11 cellular contexts compared by ENCODE assay signal in genomic region chr14:23308721-23309445, GRCh38. TPM values are rescaled to one million over a fixed set of nuclear protein-coding genes. Genes with fewer than 3 reads are reported as not detected.
DNase-seq lines count a peak whose midpoint lies in the region; ATAC-seq and TF ChIP-seq lines count a peak whose summit lies in the region.
"Had no signal": no experiment of that assay in that cellular context is flagged by ENCODE, and none has a peak within 500 bp of the region (broad histone marks: within the 10 kb centered on the region; RNA-seq: fewer than 3 reads in every experiment).

No MANE protein-coding gene starts in this region.

- H3K4me1 ChIP-seq in A673 (ENCODE audit: insufficient read depth, low read length, poor library complexity, severe bottlenecking) (peaks cover 9% of the 10 kb centered on the region), adipocyte (ENCODE audit: control insufficient read depth, insufficient read depth, low read length) (peaks cover 47% of the 10 kb centered on the region)

- H3K36me3 ChIP-seq in A673 (ENCODE audit: insufficient read depth, low read length, poor library complexity, severe bottlenecking), result peaks cover 6% of the 10 kb centered on the region
- peaks cover 47% of the 10 kb centered on the region for H3K36me3 ChIP-seq in adipocyte (ENCODE audit: control insufficient read depth, insufficient read depth, low read length, severe bottlenecking)

- peaks cover 8% of the 10 kb centered on the region for H3K4me1 Mint-ChIP-seq in glutamatergic neuron (ENCODE audit: low read depth, unreplicated experiment)
- no peaks in the 10 kb centered on the region for H3K4me1 Mint-ChIP-seq in effector memory CD8-positive, alpha-beta T cell (ENCODE audit: low read depth in 2 of 2)

- H3K27ac Mint-ChIP-seq in glutamatergic neuron (ENCODE audit: unreplicated experiment), result no peak overlapping the region
- H3K27ac Mint-ChIP-seq in effector memory CD8-positive, alpha-beta T cell, result no peak overlapping the region

- TF ChIP-seq CTCF in A673 (conservative IDR thresholded peaks at IDR 0.05; ENCODE audit: low read depth, low read length) (no peak), glutamatergic neuron (IDR thresholded peaks at IDR 0.05; ENCODE audit: partially characterized antibody, unreplicated experiment) (no peak)

- BruUV-seq in A673 (replicated peaks; lab: Mats Ljungman, UMichigan), result TSS peak; percentile 15

- POLR2A ChIA-PET in A673 (lab: Charles Lee; ENCODE audit: low non-redundant PET), result no interaction called here

- DNase-seq in A673 (ENCODE audit: low spot score), result no peak
- no peak for DNase-seq in adipocyte (ENCODE audit: low read depth)
- DNase-seq in glutamatergic neuron, result no peak
- DNase-seq in effector memory CD8-positive, alpha-beta T cell, result no peak
- no peak for DNase-seq in activated naive CD4-positive, alpha-beta T cell treated with Interleukin-2 at 50 U/mL for 16 hours
- DNase-seq: activated T-cell treated with anti-CD3 and anti-CD28 coated beads, Interleukin-2, amount 50 U/mL, for 1 hour; body of pancreas; left ventricle myocardium inferior; T-helper 9 cell had no signal

- peaks cover 10% of the 10 kb centered on the region for H3K27me3 Mint-ChIP-seq in glutamatergic neuron (ENCODE audit: unreplicated experiment)
- H3K27me3 Mint-ChIP-seq in effector memory CD8-positive, alpha-beta T cell, result peaks cover 33 to 50% of the 10 kb centered on the region in 2 donors

- intact Hi-C loops in A673 (cut with micrococcal nuclease; ENCODE audit: unreplicated experiment), result no loop called here

- H3K9me3 ChIP-seq in A673 (ENCODE audit: low read depth, low read length, poor library complexity, severe bottlenecking), result no peaks in the 10 kb centered on the region
- H3K9me3 ChIP-seq in adipocyte (ENCODE audit: control insufficient read depth, low read length), result no peaks in the 10 kb centered on the region
- H3K9me3 ChIP-seq: body of pancreas, left ventricle myocardium inferior, tibial nerve had no signal

- H3K9ac ChIP-seq in adipocyte (ENCODE audit: low read length), result peak overlapping the region; percentile 99

- CTCF ChIA-PET in A673 (lab: Charles Lee), result no interaction called here

- H3K27me3 ChIP-seq in A673 (replicated peaks; ENCODE audit: insufficient read depth, low read depth, low read length, poor library complexity), result no peaks in the 10 kb centered on the region
- H3K27me3 ChIP-seq in adipocyte (replicated peaks; ENCODE audit: control insufficient read depth, insufficient read depth, low read length), result no peaks in the 10 kb centered on the region
- H3K27me3 ChIP-seq: body of pancreas, tibial nerve had no signal

- H3K36me3 Mint-ChIP-seq in glutamatergic neuron (ENCODE audit: unreplicated experiment), result no peaks in the 10 kb centered on the region
- peaks cover 6% of the 10 kb centered on the region for H3K36me3 Mint-ChIP-seq in effector memory CD8-positive, alpha-beta T cell (ENCODE audit: insufficient read depth)

- ATAC-seq in GM18505 (IDR thresholded peaks at IDR 0.05; ENCODE audit: unreplicated experiment), result no peak
- no peak for ATAC-seq in effector memory CD8-positive, alpha-beta T cell (replicated peaks)
- ATAC-seq: body of pancreas had no signal

- H3K27ac ChIP-seq in A673 (ENCODE audit: low read depth, low read length, poor library complexity, severe bottlenecking), result peak overlapping the region; percentile 13
- H3K27ac ChIP-seq: left ventricle myocardium inferior had no signal

- H3K4me3 ChIP-seq in A673 (ENCODE audit: low read depth, low read length, poor library complexity, severe bottlenecking) (no peak overlapping the region), adipocyte (ENCODE audit: low read length) (peak overlapping the region; percentile 99)
- H3K4me3 ChIP-seq: body of pancreas had no signal

- peak overlapping the region; percentile 97 for H3K4me3 Mint-ChIP-seq in glutamatergic neuron (ENCODE audit: unreplicated experiment)
- no peak overlapping the region for H3K4me3 Mint-ChIP-seq in effector memory CD8-positive, alpha-beta T cell

- peaks cover 5% of the 10 kb centered on the region for H3K9me3 Mint-ChIP-seq in glutamatergic neuron (ENCODE audit: unreplicated experiment)
- no peaks in the 10 kb centered on the region for H3K9me3 Mint-ChIP-seq in effector memory CD8-positive, alpha-beta T cell

- no peak for TF ChIP-seq POLR2A in GM18505 (IDR thresholded peaks at IDR 0.05; ENCODE audit: borderline replicate concordance, extremely low read depth, insufficient read depth, insufficient read length)

RNA-seq across cellular contexts. Expression of gene BCL2L2, which starts 2.2 kb away (rescaled TPM):
- total RNA-seq in A673 (2021) (22.8 and 25.1 TPM in 2 replicates), glutamatergic neuron (ENCODE audit: unreplicated experiment) (32.6 TPM)

RNA-seq across cellular contexts. Expression of gene PPP1R3E, which starts 6.2 kb away (rescaled TPM):
- total RNA-seq in A673 (2021) (9.7 and 10.9 TPM in 2 replicates), glutamatergic neuron (ENCODE audit: unreplicated experiment) (10.8 TPM)

RNA-seq across cellular contexts. Expression of gene PABPN1, which starts 12.4 kb away (rescaled TPM):
- total RNA-seq in A673 (2021) (275 and 287 TPM in 2 replicates), glutamatergic neuron (ENCODE audit: unreplicated experiment) (355 TPM)

RNA-seq across cellular contexts. Expression of gene HOMEZ, which starts 23.0 kb away (rescaled TPM):
- total RNA-seq in A673 (2021) (6.3 and 9.5 TPM in 2 replicates), glutamatergic neuron (ENCODE audit: unreplicated experiment) (12.2 TPM)

RNA-seq across cellular contexts. Expression of gene SLC22A17, which starts 43.8 kb away (rescaled TPM):
- total RNA-seq in A673 (2021), result 23.0 and 28.4 TPM in 2 replicates
- 70.6 TPM for total RNA-seq in glutamatergic neuron (ENCODE audit: unreplicated experiment)
